ENCODE assay signal across 1 cellular context in the genomic region with DNA sequence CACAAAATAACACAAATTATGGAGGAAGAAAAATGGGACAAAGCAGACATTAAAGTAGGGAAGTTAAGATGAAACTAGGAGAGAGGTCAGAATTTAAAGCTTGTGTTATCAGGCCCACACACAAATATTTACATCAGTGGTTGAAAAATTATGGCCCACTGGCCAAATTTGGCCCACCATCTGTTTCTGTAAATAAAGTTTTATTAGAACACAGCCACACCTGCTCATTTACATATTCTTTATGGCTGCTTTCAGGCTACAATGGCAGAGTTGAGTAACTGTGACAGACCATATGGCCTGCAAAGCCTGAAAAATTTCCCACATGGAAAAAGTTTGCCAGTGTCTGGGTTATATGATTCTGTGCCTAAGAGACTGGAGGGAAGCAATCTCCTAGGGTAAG.
TF ChIP-seq lines count a peak whose summit lies in the region.

No MANE protein-coding gene starts in this region.

TF ChIP-seq in HepG2, 621 proteins besides CTCF, POLR2A, EP300 and RAD21:
- TF ChIP-seq, protein P1, sequence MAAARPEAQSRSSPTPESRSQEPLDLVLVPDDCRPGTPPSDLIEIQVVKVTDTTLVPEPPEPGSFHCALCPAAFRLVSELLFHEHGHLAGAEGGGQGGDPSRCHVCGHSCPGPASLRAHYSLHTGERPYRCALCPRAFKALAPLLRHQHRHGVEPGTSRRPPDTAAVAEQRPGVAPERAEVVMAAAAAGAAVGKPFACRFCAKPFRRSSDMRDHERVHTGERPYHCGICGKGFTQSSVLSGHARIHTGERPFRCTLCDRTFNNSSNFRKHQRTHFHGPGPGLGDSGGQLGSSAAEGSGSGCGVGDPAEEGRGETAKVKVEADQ (CRISPR knock-in tag; IDR thresholded peaks at IDR 0.05; ENCODE audit: borderline replicate concordance), result peak; percentile 9; the same call in 1 of the 2 replicates
- TF ChIP-seq ZNF10 (CRISPR knock-in tag; IDR thresholded peaks at IDR 0.05; ENCODE audit: borderline replicate concordance, low read depth) (no peak), PPARG (CRISPR knock-in tag; conservative IDR thresholded peaks at IDR 0.05) (no peak), NONO (IDR thresholded peaks at IDR 0.05) (no peak), NONO (CRISPR knock-in tag; conservative IDR thresholded peaks at IDR 0.05) (no peak), ZNF367 (CRISPR knock-in tag; IDR thresholded peaks at IDR 0.05; ENCODE audit: borderline replicate concordance) (no peak)
- TF ChIP-seq, protein P2, sequence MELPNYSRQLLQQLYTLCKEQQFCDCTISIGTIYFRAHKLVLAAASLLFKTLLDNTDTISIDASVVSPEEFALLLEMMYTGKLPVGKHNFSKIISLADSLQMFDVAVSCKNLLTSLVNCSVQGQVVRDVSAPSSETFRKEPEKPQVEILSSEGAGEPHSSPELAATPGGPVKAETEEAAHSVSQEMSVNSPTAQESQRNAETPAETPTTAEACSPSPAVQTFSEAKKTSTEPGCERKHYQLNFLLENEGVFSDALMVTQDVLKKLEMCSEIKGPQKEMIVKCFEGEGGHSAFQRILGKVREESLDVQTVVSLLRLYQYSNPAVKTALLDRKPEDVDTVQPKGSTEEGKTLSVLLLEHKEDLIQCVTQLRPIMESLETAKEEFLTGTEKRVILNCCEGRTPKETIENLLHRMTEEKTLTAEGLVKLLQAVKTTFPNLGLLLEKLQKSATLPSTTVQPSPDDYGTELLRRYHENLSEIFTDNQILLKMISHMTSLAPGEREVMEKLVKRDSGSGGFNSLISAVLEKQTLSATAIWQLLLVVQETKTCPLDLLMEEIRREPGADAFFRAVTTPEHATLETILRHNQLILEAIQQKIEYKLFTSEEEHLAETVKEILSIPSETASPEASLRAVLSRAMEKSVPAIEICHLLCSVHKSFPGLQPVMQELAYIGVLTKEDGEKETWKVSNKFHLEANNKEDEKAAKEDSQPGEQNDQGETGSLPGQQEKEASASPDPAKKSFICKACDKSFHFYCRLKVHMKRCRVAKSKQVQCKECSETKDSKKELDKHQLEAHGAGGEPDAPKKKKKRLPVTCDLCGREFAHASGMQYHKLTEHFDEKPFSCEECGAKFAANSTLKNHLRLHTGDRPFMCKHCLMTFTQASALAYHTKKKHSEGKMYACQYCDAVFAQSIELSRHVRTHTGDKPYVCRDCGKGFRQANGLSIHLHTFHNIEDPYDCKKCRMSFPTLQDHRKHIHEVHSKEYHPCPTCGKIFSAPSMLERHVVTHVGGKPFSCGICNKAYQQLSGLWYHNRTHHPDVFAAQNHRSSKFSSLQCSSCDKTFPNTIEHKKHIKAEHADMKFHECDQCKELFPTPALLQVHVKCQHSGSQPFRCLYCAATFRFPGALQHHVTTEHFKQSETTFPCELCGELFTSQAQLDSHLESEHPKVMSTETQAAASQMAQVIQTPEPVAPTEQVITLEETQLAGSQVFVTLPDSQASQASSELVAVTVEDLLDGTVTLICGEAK (IDR thresholded peaks at IDR 0.05), result peak; percentile 67
- TF ChIP-seq, protein P2 (CRISPR knock-in tag; IDR thresholded peaks at IDR 0.05), result peak; percentile 95
- TF ChIP-seq, protein P3, sequence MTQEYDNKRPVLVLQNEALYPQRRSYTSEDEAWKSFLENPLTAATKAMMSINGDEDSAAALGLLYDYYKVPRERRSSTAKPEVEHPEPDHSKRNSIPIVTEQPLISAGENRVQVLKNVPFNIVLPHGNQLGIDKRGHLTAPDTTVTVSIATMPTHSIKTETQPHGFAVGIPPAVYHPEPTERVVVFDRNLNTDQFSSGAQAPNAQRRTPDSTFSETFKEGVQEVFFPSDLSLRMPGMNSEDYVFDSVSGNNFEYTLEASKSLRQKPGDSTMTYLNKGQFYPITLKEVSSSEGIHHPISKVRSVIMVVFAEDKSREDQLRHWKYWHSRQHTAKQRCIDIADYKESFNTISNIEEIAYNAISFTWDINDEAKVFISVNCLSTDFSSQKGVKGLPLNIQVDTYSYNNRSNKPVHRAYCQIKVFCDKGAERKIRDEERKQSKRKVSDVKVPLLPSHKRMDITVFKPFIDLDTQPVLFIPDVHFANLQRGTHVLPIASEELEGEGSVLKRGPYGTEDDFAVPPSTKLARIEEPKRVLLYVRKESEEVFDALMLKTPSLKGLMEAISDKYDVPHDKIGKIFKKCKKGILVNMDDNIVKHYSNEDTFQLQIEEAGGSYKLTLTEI (CRISPR knock-in tag; conservative IDR thresholded peaks at IDR 0.05), result no peak
- TF ChIP-seq, protein P4, sequence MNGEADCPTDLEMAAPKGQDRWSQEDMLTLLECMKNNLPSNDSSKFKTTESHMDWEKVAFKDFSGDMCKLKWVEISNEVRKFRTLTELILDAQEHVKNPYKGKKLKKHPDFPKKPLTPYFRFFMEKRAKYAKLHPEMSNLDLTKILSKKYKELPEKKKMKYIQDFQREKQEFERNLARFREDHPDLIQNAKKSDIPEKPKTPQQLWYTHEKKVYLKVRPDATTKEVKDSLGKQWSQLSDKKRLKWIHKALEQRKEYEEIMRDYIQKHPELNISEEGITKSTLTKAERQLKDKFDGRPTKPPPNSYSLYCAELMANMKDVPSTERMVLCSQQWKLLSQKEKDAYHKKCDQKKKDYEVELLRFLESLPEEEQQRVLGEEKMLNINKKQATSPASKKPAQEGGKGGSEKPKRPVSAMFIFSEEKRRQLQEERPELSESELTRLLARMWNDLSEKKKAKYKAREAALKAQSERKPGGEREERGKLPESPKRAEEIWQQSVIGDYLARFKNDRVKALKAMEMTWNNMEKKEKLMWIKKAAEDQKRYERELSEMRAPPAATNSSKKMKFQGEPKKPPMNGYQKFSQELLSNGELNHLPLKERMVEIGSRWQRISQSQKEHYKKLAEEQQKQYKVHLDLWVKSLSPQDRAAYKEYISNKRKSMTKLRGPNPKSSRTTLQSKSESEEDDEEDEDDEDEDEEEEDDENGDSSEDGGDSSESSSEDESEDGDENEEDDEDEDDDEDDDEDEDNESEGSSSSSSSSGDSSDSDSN (CRISPR knock-in tag; IDR thresholded peaks at IDR 0.05), result 0 out of 2 replicates have a peak, but pooled peaks have one; percentile 12
- TF ChIP-seq, protein P5, sequence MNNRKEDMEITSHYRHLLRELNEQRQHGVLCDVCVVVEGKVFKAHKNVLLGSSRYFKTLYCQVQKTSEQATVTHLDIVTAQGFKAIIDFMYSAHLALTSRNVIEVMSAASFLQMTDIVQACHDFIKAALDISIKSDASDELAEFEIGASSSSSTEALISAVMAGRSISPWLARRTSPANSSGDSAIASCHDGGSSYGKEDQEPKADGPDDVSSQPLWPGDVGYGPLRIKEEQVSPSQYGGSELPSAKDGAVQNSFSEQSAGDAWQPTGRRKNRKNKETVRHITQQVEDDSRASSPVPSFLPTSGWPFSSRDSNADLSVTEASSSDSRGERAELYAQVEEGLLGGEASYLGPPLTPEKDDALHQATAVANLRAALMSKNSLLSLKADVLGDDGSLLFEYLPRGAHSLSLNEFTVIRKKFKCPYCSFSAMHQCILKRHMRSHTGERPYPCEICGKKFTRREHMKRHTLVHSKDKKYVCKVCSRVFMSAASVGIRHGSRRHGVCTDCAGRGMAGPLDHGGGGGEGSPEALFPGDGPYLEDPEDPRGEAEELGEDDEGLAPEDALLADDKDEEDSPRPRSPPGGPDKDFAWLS (CRISPR knock-in tag; IDR thresholded peaks at IDR 0.05; ENCODE audit: borderline replicate concordance), result no peak
TF ChIP-seq in HepG2: peak in this region for 3.
